Comparison of ENCODE assay signal across 8 cellular contexts in the genomic region with DNA sequence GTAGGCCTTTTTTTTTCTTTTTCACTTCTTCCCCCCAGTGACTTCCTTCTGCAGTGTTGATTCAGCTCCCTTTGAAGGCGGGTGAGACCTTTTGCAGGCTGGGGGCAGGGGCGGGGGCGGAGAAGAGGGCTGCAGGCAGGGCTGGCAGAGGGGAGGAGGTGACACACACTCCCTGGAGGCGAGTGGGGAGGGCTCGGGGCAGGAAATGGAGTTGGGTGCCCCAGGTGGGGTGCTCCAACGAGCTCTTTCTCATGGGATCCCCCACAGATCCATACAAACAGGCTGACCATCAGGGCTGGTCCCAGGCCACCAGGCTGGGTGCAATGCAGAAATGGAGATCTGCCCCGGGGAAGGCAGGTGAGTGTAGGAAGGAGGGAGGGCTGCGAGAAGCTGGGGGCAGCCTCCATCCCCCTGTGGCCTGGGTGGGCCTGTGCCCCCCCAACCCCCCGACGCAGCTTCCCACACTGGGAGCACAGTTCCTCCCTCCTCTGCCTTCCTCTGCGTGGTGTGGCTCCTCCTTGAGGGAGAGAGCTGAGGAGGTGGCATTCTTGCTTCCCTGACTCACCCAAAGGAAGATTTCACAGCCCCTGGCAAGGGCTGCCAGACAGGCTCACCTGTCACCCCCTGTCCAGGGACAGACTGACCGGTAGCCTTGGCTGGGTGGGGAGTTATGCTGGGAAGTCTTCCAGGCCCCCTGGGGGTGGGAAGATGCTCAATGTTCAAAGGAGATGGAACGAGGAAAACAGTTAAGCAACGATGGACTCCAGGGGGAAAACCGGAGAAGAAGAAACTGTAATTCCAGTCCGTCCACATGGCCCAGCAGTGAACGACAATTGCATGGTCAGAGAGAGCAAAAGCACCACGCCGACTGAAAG. TPM values are rescaled to one million over a fixed set of nuclear protein-coding genes. Genes with fewer than 3 reads are reported as not detected.
A peak's percentile ranks its signal among the peaks of the same experiment; 100 is the strongest.
DNase-seq lines count a peak whose midpoint lies in the region; ATAC-seq lines count a peak whose summit lies in the region.

No MANE protein-coding gene starts in this region.

- H3K4me3 ChIP-seq in SJCRH30 (peak overlapping the region; percentile 23), right cardiac atrium (ENCODE audit: low read length) (no peak overlapping the region)

- WGBS in right cardiac atrium, result 14% methylated on average over 19 of the region's 19 CpGs

- no peaks in the 10 kb centered on the region for H3K36me3 ChIP-seq in SJCRH30

- intact Hi-C loops in right cardiac atrium (cut with DNase I), result no loop called here

- H3K27ac ChIP-seq in SJCRH30, result peak overlapping the region; percentile 73
- H3K27ac ChIP-seq in right cardiac atrium (ENCODE audit: low read length), result no peak overlapping the region

- H3K9me3 ChIP-seq in SJCRH30 (replicated peaks) (no peaks in the 10 kb centered on the region), right cardiac atrium (ENCODE audit: control insufficient read depth, low read length) (no peaks in the 10 kb centered on the region)

- ATAC-seq in GM21737 (IDR thresholded peaks at IDR 0.05; ENCODE audit: unreplicated experiment), result peak; percentile 32
- peak; percentile 20 to 26 for ATAC-seq in right cardiac atrium
- ATAC-seq in HG02571 (IDR thresholded peaks at IDR 0.05; ENCODE audit: unreplicated experiment), result no peak

- H3K4me1 ChIP-seq in SJCRH30 (peaks cover 53% of the 10 kb centered on the region), right cardiac atrium (ENCODE audit: control insufficient read depth, insufficient read depth, low read length) (no peaks in the 10 kb centered on the region)

- H3K27me3 ChIP-seq in SJCRH30, result no peaks in the 10 kb centered on the region
- no peaks in the 10 kb centered on the region for H3K27me3 ChIP-seq in right cardiac atrium (ENCODE audit: control insufficient read depth, insufficient read depth)

- peak; percentile 92 for DNase-seq in A172 (ENCODE audit: low spot score)
- peak; percentile 68 to 71 for DNase-seq in SJCRH30
- peak; percentile 88 for DNase-seq in activated gamma-delta T cell treated with anti-CD3 and anti-CD28 coated beads, Interleukin-2, amount 50 U/mL, for 16 hours (ENCODE audit: low read depth)
- DNase-seq in right cardiac atrium, result peak; percentile 7 to 82 (median 80)
- DNase-seq in stimulated activated CD4-positive, alpha-beta T cell treated with anti-CD3 and anti-CD28 coated beads, Interleukin-1b, Interleukin-23, amount 100 ng/mL, for 4 hours (ENCODE audit: low read depth in 2 of 2), result peak; percentile 87 to 91
- DNase-seq in NCI-H2081 (lab: John Stamatoyannopoulos, UW), result no peak

RNA-seq across cellular contexts. Expression of gene ITGB2, which starts 7.1 kb away (rescaled TPM):
- total RNA-seq in A172 (2014; rRNA removed; shearing (Covaris generic)), result 0.19 and 1.2 TPM in 2 replicates
- 38.8 and 42.4 TPM in 2 replicates for total RNA-seq in SJCRH30 (2014; rRNA removed; shearing (Covaris generic))
- total RNA-seq in right cardiac atrium, result 10 to 100 TPM; 19.1 to 46.5 (median 33.7) TPM
- 11.9 TPM for polyA plus RNA-seq in right cardiac atrium

RNA-seq across cellular contexts. Expression of gene SLX9, which starts 12.0 kb away (rescaled TPM):
- 33.6 and 42.6 TPM in 2 replicates for total RNA-seq in A172 (2014; rRNA removed; shearing (Covaris generic))
- 26.8 and 32.3 TPM in 2 replicates for total RNA-seq in SJCRH30 (2014; rRNA removed; shearing (Covaris generic))
- total RNA-seq in right cardiac atrium, result 10 to 100 TPM; 19.2 to 26.5 (median 24.1) TPM
- 25.1 TPM for polyA plus RNA-seq in right cardiac atrium

RNA-seq across cellular contexts. Expression of gene PTTG1IP, which starts 54.3 kb away (rescaled TPM):
- 637 and 713 TPM in 2 replicates for total RNA-seq in A172 (2014; rRNA removed; shearing (Covaris generic))
- total RNA-seq in SJCRH30 (2014; rRNA removed; shearing (Covaris generic)), result 195 TPM in 2 replicates
- total RNA-seq in right cardiac atrium, result 100 to 1,000 TPM; 192 to 206 (median 197) TPM
- polyA plus RNA-seq in right cardiac atrium, result 172 TPM

Comparison
In these comparisons a context has a peak if more than half of its experiments do, and no peak if none do; other contexts are left out.
1. DNase-seq: peak in A172 (single experiment), SJCRH30 (2 of 2), activated gamma-delta T cell treated with anti-CD3 and anti-CD28 coated beads, Interleukin-2, amount 50 U/mL, for 16 hours (single experiment), right cardiac atrium (3 of 3) and stimulated activated CD4-positive, alpha-beta T cell treated with anti-CD3 and anti-CD28 coated beads, Interleukin-1b, Interleukin-23, amount 100 ng/mL, for 4 hours (2 of 2); none in NCI-H2081 (0 of 2).